In the genomic region with DNA sequence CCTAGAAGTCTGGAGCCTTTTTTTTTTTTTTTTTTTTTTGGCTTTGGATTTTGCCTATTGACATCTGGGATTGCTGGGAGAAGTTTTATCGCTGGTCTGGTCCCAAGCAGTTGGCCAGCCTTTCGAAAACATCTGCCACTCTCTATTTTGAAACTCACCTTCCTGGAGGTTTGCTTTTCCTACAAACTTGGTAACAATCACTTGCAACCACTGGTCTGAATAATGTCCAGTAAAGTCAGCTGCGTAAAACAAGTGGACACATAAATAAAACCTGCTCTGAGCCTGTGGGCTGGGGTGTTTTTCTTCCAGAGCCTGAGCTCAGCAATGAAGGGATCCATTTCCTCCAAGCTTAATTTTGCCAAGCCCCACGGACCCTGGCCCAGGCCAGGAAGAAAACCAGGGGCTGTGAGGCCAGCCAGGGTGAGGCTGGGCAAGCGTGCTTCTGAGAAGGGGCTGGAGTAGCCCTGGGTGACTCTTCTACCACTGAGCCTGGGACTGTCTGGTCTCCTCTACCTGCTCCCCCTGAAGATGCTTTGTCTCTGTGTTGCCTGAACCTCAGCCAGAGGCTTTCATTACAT, we compare ENCODE assay signal across 18 cellular contexts.
A peak's percentile ranks its signal among the peaks of the same experiment; 100 is the strongest.
DNase-seq lines count a peak whose midpoint lies in the region; ATAC-seq and TF ChIP-seq lines count a peak whose summit lies in the region.
"Had no signal": no experiment of that assay in that cellular context is flagged by ENCODE, and none has a peak within 500 bp of the region (broad histone marks: within the 10 kb centered on the region; RNA-seq: fewer than 3 reads in every experiment).

No MANE protein-coding gene starts in this region.

- no peak for ATAC-seq in HG02973 (IDR thresholded peaks at IDR 0.05; ENCODE audit: unreplicated experiment)
- ATAC-seq: A549 had no signal

- H2AK5ac ChIP-seq in mesendoderm (ENCODE audit: low read length) = no peak overlapping the region

- H3K27ac ChIP-seq in mesendoderm (ENCODE audit: low read depth, low read length) = no peak overlapping the region
- peak overlapping the region in 3 of 4 donors; percentile 61 to 74 (median 68) for H3K27ac ChIP-seq in sigmoid colon
- H3K27ac ChIP-seq in colonic mucosa = no peak overlapping the region
- H3K27ac ChIP-seq: 22Rv1, A549, C4-2B, GM23248 had no signal

- H2BK120ac ChIP-seq in mesendoderm (ENCODE audit: low read depth, low read length) = no peak overlapping the region

- H3K23ac ChIP-seq in mesendoderm (ENCODE audit: low read length) = no peak overlapping the region

- H3K79me1 ChIP-seq in mesendoderm (ENCODE audit: low read length) = no peaks in the 10 kb centered on the region

- H3K4ac ChIP-seq in mesendoderm (ENCODE audit: low read depth, low read length) = peak overlapping the region; percentile 79

- H3K56ac ChIP-seq in mesendoderm (ENCODE audit: low read length) = no peak overlapping the region

- H3K36me3 Mint-ChIP-seq in glutamatergic neuron (ENCODE audit: unreplicated experiment) (no peaks in the 10 kb centered on the region), HFFc6 (ENCODE audit: low read depth) (no peaks in the 10 kb centered on the region)

- no peak overlapping the region for H4K5ac ChIP-seq in mesendoderm (ENCODE audit: low read length)

- H3K18ac ChIP-seq in mesendoderm (ENCODE audit: low read length) = peak overlapping the region; percentile 41

- H3K4me1 Mint-ChIP-seq in glutamatergic neuron (ENCODE audit: low read depth, unreplicated experiment) = peaks cover 62% of the 10 kb centered on the region
- no peaks in the 10 kb centered on the region for H3K4me1 Mint-ChIP-seq in HFFc6 (ENCODE audit: low read depth)

- H3K27me3 Mint-ChIP-seq in glutamatergic neuron (ENCODE audit: unreplicated experiment) = peaks cover 16% of the 10 kb centered on the region
- no peaks in the 10 kb centered on the region for H3K27me3 Mint-ChIP-seq in HFFc6 (ENCODE audit: insufficient read depth)
- H3K27me3 Mint-ChIP-seq: CD4-positive, alpha-beta T cell had no signal

- H3K4me3 ChIP-seq in mesendoderm (ENCODE audit: low read length) (no peak overlapping the region), sigmoid colon (no peak overlapping the region), colonic mucosa (no peak overlapping the region)
- H3K4me3 ChIP-seq: A549, GM23248 had no signal

- H3K9me3 ChIP-seq in sigmoid colon (no peaks in the 10 kb centered on the region), colonic mucosa (no peaks in the 10 kb centered on the region)
- H3K9me3 ChIP-seq: A549, Caco-2 had no signal

- TF ChIP-seq CTCF in glutamatergic neuron (IDR thresholded peaks at IDR 0.05; ENCODE audit: partially characterized antibody, unreplicated experiment) = no peak
- TF ChIP-seq CTCF in sigmoid colon (IDR thresholded peaks at IDR 0.05) = no peak
- no peak for TF ChIP-seq CTCF in HFFc6 (IDR thresholded peaks at IDR 0.05)
- no peak for TF ChIP-seq CTCF in colonic mucosa (IDR thresholded peaks at IDR 0.05)

- H3K79me2 ChIP-seq in mesendoderm (ENCODE audit: control insufficient read depth, insufficient read depth, low read length) = no peaks in the 10 kb centered on the region

- H3K9ac ChIP-seq in mesendoderm (ENCODE audit: low read length) = no peak overlapping the region
- no peak overlapping the region for H3K9ac ChIP-seq in colonic mucosa (ENCODE audit: low read depth in 2 of 2, low read length in 2 of 2)
- H3K9ac ChIP-seq: GM23248 had no signal

- no peak overlapping the region for H3K4me2 ChIP-seq in mesendoderm (ENCODE audit: low read length)
- H3K4me2 ChIP-seq: A549 had no signal

- no peak for TF ChIP-seq POLR2A in sigmoid colon (IDR thresholded peaks at IDR 0.05)

- DNase-seq in DMS 273 (lab: John Stamatoyannopoulos, UW; ENCODE audit: unreplicated experiment) = peak; percentile 43
- no peak for DNase-seq in DMS 273 treated with DMSO at 0.1 percent for 48 hours (lab: John Stamatoyannopoulos, UW)
- DNase-seq in glutamatergic neuron = no peak
- DNase-seq in mesendoderm = no peak
- DNase-seq in sigmoid colon = no peak
- DNase-seq in HFFc6 = no peak
- no peak for DNase-seq in colonic mucosa
- DNase-seq: AML-193; Caco-2; CD4-positive, alpha-beta T cell; DMS79 treated with DMSO at 0.1 percent for 48 hours; GF-D8; GM23248; HCEC 1CT had no signal

- H3K9me3 Mint-ChIP-seq in glutamatergic neuron (ENCODE audit: unreplicated experiment) (peaks cover 27% of the 10 kb centered on the region), HFFc6 (no peaks in the 10 kb centered on the region)
- H3K9me3 Mint-ChIP-seq: CD4-positive, alpha-beta T cell had no signal

- TF ChIP-seq EP300 in sigmoid colon (IDR thresholded peaks at IDR 0.05) = no peak

- H3K36me3 ChIP-seq in mesendoderm (ENCODE audit: control insufficient read depth, insufficient read depth, low read length) = no peaks in the 10 kb centered on the region
- no peaks in the 10 kb centered on the region for H3K36me3 ChIP-seq in sigmoid colon
- H3K36me3 ChIP-seq in colonic mucosa = no peaks in the 10 kb centered on the region

- no CpG with 5 or more reads among the region's 5 CpGs for whole genome bisulfite sequencing in mesendoderm (ENCODE audit: extremely low coverage, insufficient coverage, low lambda C conversion rate)
- WGBS in sigmoid colon, 2 donors = 75% methylated on average over 5 of the region's 5 CpGs

- H3K4me1 ChIP-seq in mesendoderm (ENCODE audit: control insufficient read depth, low read depth, low read length) (no peaks in the 10 kb centered on the region), sigmoid colon (peaks cover 0 to 64% (median 55%) of the 10 kb centered on the region in 4 donors), colonic mucosa (no peaks in the 10 kb centered on the region)
- H3K4me1 ChIP-seq: A549 had no signal

- no peak overlapping the region for H3K4me3 Mint-ChIP-seq in glutamatergic neuron (ENCODE audit: unreplicated experiment)
- no peak overlapping the region for H3K4me3 Mint-ChIP-seq in HFFc6
- H3K4me3 Mint-ChIP-seq: CD4-positive, alpha-beta T cell had no signal

- H3K27ac Mint-ChIP-seq in glutamatergic neuron (ENCODE audit: unreplicated experiment) (peak overlapping the region; percentile 17), HFFc6 (no peak overlapping the region)
- H3K27ac Mint-ChIP-seq: CD4-positive, alpha-beta T cell had no signal

- intact Hi-C loops in sigmoid colon (cut with DNase I) = loop anchor here (5.0 kb wide), 1 partner anchor 201 kb away; a partner anchor contains a TSS
- intact Hi-C loops in colonic mucosa (cut with DNase I) = no loop called here

- no peak overlapping the region for H2BK5ac ChIP-seq in mesendoderm (ENCODE audit: low read length)

- no peak overlapping the region for H2BK15ac ChIP-seq in mesendoderm (replicated peaks; ENCODE audit: low read depth)

- no peaks in the 10 kb centered on the region for H3K27me3 ChIP-seq in mesendoderm (ENCODE audit: insufficient read depth, low read length, poor library complexity)
- H3K27me3 ChIP-seq in sigmoid colon = no peaks in the 10 kb centered on the region
- H3K27me3 ChIP-seq in colonic mucosa = no peaks in the 10 kb centered on the region

- H4K8ac ChIP-seq in mesendoderm (ENCODE audit: low read depth, low read length) = peak overlapping the region; percentile 29

Comparison
In these comparisons a context has a peak if more than half of its experiments do, and no peak if none do; other contexts are left out.
1. H3K27ac ChIP-seq: peak in sigmoid colon (3 of 4); none in mesendoderm (single experiment) and colonic mucosa (single experiment).